Comparison of ENCODE assay signal across 7 cellular contexts in genomic region chr5:151319334-151319733, GRCh38. TPM values are rescaled to one million over a fixed set of nuclear protein-coding genes. Genes with fewer than 3 reads are reported as not detected.
A peak's percentile ranks its signal among the peaks of the same experiment; 100 is the strongest.
DNase-seq lines count a peak whose midpoint lies in the region; ATAC-seq and TF ChIP-seq lines count a peak whose summit lies in the region.

No MANE protein-coding gene starts in this region.

- H3K9me2 ChIP-seq in GM23338 (ENCODE audit: insufficient read depth) = no peaks in the 10 kb centered on the region

- DNase-seq in GM13977 (ENCODE audit: low spot score) = no peak
- DNase-seq in GM23338 (ENCODE audit: low spot score) = peak; percentile 39
- DNase-seq in NB4 (ENCODE audit: low read depth) = peak; percentile 40
- DNase-seq in epithelial cell of esophagus (ENCODE audit: low read depth) = peak; percentile 26
- peak; percentile 16 for DNase-seq in renal cortical epithelial cell (ENCODE audit: low read depth)

- peaks cover 7% of the 10 kb centered on the region for H3K27me3 Mint-ChIP-seq in GM23338 (ENCODE audit: insufficient read depth, low read depth, poor library complexity)

- H3K9me3 Mint-ChIP-seq in GM23338 = no peaks in the 10 kb centered on the region

- H3K36me3 Mint-ChIP-seq in GM23338 (ENCODE audit: low read depth) = no peaks in the 10 kb centered on the region

- no peaks in the 10 kb centered on the region for H3K36me3 ChIP-seq in GM23338 (ENCODE audit: insufficient read depth)

- H2AFZ ChIP-seq in GM23338 = no peak overlapping the region

- ATAC-seq in GM23338 (peak; percentile 70), HG03045 (IDR thresholded peaks at IDR 0.05; ENCODE audit: unreplicated experiment) (no peak), HG03039 (IDR thresholded peaks at IDR 0.05; ENCODE audit: unreplicated experiment) (no peak)

- H3F3A ChIP-seq in GM23338 (replicated peaks; ENCODE audit: low read depth) = no peaks in the 10 kb centered on the region

- TF ChIP-seq CTCF in GM13977 (IDR thresholded peaks at IDR 0.05; ENCODE audit: extremely low read depth, insufficient read depth, missing control alignments) (peak; percentile 29), GM23338 (conservative IDR thresholded peaks at IDR 0.05; ENCODE audit: low read depth in 2 of 2) (peak; percentile 19 to 66; a peak in 3 of 4 replicates), NB4 (IDR thresholded peaks at IDR 0.05; ENCODE audit: low read depth, low read length) (no peak), epithelial cell of esophagus (IDR thresholded peaks at IDR 0.05; ENCODE audit: insufficient read depth, low read depth, low read length, missing control alignments) (peak; percentile 37)

- H3K4me2 ChIP-seq in GM23338 = no peak overlapping the region

- H3K27ac ChIP-seq in GM23338 (ENCODE audit: low read depth) = no peak overlapping the region

- H3K4me3 ChIP-seq in GM23338 (no peak overlapping the region), NB4 (ENCODE audit: low read depth, low read length) (no peak overlapping the region), epithelial cell of esophagus (ENCODE audit: low read length) (no peak overlapping the region)

- H3K27ac Mint-ChIP-seq in GM23338 = no peak overlapping the region

- no peak for TF ChIP-seq POLR2A in NB4 (IDR thresholded peaks at IDR 0.05; ENCODE audit: extremely low read depth, insufficient read length)

- no peaks in the 10 kb centered on the region for H4K20me1 ChIP-seq in GM23338 (replicated peaks; ENCODE audit: insufficient read depth)

- no peaks in the 10 kb centered on the region; the same call in 1 of the 2 replicates for H3K4me1 ChIP-seq in GM23338 (ENCODE audit: insufficient read depth)

- no peaks in the 10 kb centered on the region for H3K27me3 ChIP-seq in GM23338 (ENCODE audit: insufficient read depth)

- in situ Hi-C loops in GM13977 (cut with MboI; ENCODE audit: low pct_unique_long_range_greater_than_20kb, low sequenced_read_pairs, unreplicated experiment) = no loop called here

- peaks cover 7% of the 10 kb centered on the region; the same call in 2 of the 3 replicates for H3K4me1 Mint-ChIP-seq in GM23338

- H3K79me2 ChIP-seq in GM23338 (replicated peaks; ENCODE audit: insufficient read depth) = no peaks in the 10 kb centered on the region

- no peak overlapping the region for H3K4me3 Mint-ChIP-seq in GM23338

TF ChIP-seq in GM23338, 12 proteins besides CTCF, POLR2A, EP300 and RAD21:
- TF ChIP-seq EZH2 (IDR thresholded peaks at IDR 0.05; ENCODE audit: low read depth, unreplicated experiment) (no peak), EZH2phosphoT487 (IDR thresholded peaks at IDR 0.05; ENCODE audit: unreplicated experiment) (no peak), NANOG (IDR thresholded peaks at IDR 0.05; ENCODE audit: borderline replicate concordance) (no peak), JUNB (IDR thresholded peaks at IDR 0.05; ENCODE audit: unreplicated experiment) (no peak), STAT1 (IDR thresholded peaks at IDR 0.05; ENCODE audit: unreplicated experiment) (no peak), CREB1 (CRISPR knock-in tag; IDR thresholded peaks at IDR 0.05; ENCODE audit: low read depth) (no peak), ZNF114 (CRISPR knock-in tag; IDR thresholded peaks at IDR 0.05) (no peak)
- TF ChIP-seq, protein P1, sequence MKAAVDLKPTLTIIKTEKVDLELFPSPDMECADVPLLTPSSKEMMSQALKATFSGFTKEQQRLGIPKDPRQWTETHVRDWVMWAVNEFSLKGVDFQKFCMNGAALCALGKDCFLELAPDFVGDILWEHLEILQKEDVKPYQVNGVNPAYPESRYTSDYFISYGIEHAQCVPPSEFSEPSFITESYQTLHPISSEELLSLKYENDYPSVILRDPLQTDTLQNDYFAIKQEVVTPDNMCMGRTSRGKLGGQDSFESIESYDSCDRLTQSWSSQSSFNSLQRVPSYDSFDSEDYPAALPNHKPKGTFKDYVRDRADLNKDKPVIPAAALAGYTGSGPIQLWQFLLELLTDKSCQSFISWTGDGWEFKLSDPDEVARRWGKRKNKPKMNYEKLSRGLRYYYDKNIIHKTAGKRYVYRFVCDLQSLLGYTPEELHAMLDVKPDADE (IDR thresholded peaks at IDR 0.05) = no peak
- TF ChIP-seq, protein P2, sequence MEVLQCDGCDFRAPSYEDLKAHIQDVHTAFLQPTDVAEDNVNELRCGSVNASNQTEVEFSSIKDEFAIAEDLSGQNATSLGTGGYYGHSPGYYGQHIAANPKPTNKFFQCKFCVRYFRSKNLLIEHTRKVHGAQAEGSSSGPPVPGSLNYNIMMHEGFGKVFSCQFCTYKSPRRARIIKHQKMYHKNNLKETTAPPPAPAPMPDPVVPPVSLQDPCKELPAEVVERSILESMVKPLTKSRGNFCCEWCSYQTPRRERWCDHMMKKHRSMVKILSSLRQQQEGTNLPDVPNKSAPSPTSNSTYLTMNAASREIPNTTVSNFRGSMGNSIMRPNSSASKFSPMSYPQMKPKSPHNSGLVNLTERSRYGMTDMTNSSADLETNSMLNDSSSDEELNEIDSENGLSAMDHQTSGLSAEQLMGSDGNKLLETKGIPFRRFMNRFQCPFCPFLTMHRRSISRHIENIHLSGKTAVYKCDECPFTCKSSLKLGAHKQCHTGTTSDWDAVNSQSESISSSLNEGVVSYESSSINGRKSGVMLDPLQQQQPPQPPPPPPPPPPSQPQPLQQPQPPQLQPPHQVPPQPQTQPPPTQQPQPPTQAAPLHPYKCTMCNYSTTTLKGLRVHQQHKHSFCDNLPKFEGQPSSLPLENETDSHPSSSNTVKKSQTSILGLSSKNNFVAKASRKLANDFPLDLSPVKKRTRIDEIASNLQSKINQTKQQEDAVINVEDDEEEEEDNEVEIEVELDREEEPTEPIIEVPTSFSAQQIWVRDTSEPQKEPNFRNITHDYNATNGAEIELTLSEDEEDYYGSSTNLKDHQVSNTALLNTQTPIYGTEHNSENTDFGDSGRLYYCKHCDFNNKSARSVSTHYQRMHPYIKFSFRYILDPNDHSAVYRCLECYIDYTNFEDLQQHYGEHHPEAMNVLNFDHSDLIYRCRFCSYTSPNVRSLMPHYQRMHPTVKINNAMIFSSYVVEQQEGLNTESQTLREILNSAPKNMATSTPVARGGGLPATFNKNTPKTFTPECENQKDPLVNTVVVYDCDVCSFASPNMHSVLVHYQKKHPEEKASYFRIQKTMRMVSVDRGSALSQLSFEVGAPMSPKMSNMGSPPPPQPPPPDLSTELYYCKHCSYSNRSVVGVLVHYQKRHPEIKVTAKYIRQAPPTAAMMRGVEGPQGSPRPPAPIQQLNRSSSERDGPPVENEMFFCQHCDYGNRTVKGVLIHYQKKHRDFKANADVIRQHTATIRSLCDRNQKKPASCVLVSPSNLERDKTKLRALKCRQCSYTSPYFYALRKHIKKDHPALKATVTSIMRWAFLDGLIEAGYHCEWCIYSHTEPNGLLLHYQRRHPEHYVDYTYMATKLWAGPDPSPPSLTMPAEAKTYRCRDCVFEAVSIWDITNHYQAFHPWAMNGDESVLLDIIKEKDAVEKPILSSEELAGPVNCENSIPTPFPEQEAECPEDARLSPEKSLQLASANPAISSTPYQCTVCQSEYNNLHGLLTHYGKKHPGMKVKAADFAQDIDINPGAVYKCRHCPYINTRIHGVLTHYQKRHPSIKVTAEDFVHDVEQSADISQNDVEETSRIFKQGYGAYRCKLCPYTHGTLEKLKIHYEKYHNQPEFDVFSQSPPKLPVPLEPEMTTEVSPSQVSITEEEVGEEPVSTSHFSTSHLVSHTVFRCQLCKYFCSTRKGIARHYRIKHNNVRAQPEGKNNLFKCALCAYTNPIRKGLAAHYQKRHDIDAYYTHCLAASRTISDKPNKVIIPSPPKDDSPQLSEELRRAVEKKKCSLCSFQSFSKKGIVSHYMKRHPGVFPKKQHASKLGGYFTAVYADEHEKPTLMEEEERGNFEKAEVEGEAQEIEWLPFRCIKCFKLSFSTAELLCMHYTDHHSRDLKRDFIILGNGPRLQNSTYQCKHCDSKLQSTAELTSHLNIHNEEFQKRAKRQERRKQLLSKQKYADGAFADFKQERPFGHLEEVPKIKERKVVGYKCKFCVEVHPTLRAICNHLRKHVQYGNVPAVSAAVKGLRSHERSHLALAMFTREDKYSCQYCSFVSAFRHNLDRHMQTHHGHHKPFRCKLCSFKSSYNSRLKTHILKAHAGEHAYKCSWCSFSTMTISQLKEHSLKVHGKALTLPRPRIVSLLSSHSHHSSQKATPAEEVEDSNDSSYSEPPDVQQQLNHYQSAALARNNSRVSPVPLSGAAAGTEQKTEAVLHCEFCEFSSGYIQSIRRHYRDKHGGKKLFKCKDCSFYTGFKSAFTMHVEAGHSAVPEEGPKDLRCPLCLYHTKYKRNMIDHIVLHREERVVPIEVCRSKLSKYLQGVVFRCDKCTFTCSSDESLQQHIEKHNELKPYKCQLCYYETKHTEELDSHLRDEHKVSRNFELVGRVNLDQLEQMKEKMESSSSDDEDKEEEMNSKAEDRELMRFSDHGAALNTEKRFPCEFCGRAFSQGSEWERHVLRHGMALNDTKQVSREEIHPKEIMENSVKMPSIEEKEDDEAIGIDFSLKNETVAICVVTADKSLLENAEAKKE (CRISPR knock-in tag; IDR thresholded peaks at IDR 0.05) = no peak

RNA-seq across cellular contexts. Expression of gene SLC36A3, which starts 15.8 kb away (rescaled TPM):
- total RNA-seq in GM23338 (2014; rRNA removed; shearing (Covaris generic)) = not detected in 2 replicates
- not detected in 2 replicates for polyA plus RNA-seq in GM23338 (2016; fragmentation: Nextera tagmentation; extraction: Ambion mirVana)
- total RNA-seq in renal cortical epithelial cell = not detected in 2 replicates

RNA-seq across cellular contexts. Expression of gene SLC36A2, which starts 28.0 kb away (rescaled TPM):
- not detected in 2 replicates for total RNA-seq in GM23338 (2014; rRNA removed; shearing (Covaris generic))
- 0.08 TPM in 1 of 2 replicates, not detected in the other for polyA plus RNA-seq in GM23338 (2016; fragmentation: Nextera tagmentation; extraction: Ambion mirVana)
- total RNA-seq in renal cortical epithelial cell = 0.89 TPM in 1 of 2 replicates, not detected in the other
